Comparison of ENCODE assay signal across 1 cellular context in genomic region chr20:32244150-32244823, GRCh38.
A peak's percentile ranks its signal among the peaks of the same experiment; 100 is the strongest.
TF ChIP-seq lines count a peak whose summit lies in the region.

No MANE protein-coding gene starts in this region.

TF ChIP-seq in liver, 16 proteins besides CTCF, POLR2A, EP300 and RAD21 (continued from another document):
- no peak for TF ChIP-seq REST (IDR thresholded peaks at IDR 0.05)
- TF ChIP-seq HNF4G (IDR thresholded peaks at IDR 0.05): peak; percentile 53
TF ChIP-seq in liver: peak in this region for 2.
